In the genomic region with DNA sequence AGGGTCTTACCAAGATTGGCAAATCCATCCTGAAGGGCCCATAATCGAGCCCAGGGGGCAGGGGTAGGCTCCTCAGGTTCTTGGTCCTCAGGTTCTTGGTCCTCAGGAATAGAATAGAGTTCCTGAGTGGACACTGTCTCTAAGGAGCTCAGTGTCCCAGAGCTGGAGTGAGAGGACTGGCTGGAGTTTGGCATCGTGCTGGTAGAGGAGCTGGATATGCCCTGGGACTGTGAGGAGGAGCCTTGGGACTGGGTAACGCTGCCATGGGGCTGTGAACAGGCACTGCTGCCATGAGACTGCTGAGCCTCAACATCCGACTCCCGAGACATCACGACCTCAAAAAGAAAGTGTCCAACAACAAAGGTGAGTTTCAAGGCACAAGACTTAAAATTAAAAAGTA, we compare ENCODE assay signal across 24 cellular contexts. TPM values are rescaled to one million over a fixed set of nuclear protein-coding genes. Genes with fewer than 3 reads are reported as not detected.
A peak's percentile ranks its signal among the peaks of the same experiment; 100 is the strongest.
DNase-seq lines count a peak whose midpoint lies in the region; ATAC-seq and TF ChIP-seq lines count a peak whose summit lies in the region.
"Had no signal": no experiment of that assay in that cellular context is flagged by ENCODE, and none has a peak within 500 bp of the region (broad histone marks: within the 10 kb centered on the region; RNA-seq: fewer than 3 reads in every experiment).

No MANE protein-coding gene starts in this region.

- WGBS in HUES64, result 90% methylated on average over 6 of the region's 6 CpGs

- ATAC-seq in GM23338 (no peak), lower lobe of right lung (peak; percentile 68 to 71), upper lobe of right lung (peak; percentile 71)
- no peak for ATAC-seq in activated T-helper 17 cell treated with anti-CD3 and anti-CD28 coated beads, Interleukin-2, amount 50 U/mL, for 72 hours (replicated peaks)
- ATAC-seq: CD8-positive, alpha-beta T cell; GM12878; PC-3 had no signal

- H3K27me3 Mint-ChIP-seq in GM23338 (ENCODE audit: insufficient read depth, low read depth, poor library complexity), result peaks cover 2% of the 10 kb centered on the region
- H3K27me3 Mint-ChIP-seq in activated T-helper 17 cell treated with anti-CD3 and anti-CD28 coated beads, Interleukin-2, amount 50 U/mL, for 72 hours, result no peaks in the 10 kb centered on the region
- H3K27me3 Mint-ChIP-seq: B cell had no signal

- no peaks in the 10 kb centered on the region for H3K9me3 ChIP-seq in HUES64 (ENCODE audit: insufficient read depth, low read depth, low read length)
- no peaks in the 10 kb centered on the region for H3K9me3 ChIP-seq in lower lobe of right lung
- H3K9me3 ChIP-seq in upper lobe of right lung, result no peaks in the 10 kb centered on the region
- H3K9me3 ChIP-seq: Caco-2, SK-N-SH had no signal

- H3K27me3 ChIP-seq in GM23338 (ENCODE audit: insufficient read depth) (no peaks in the 10 kb centered on the region), HUES64 (ENCODE audit: insufficient read depth, low read length) (no peaks in the 10 kb centered on the region), lower lobe of right lung (ENCODE audit: low read depth) (no peaks in the 10 kb centered on the region), upper lobe of right lung (no peaks in the 10 kb centered on the region)

- no peak overlapping the region for H3K4me3 Mint-ChIP-seq in GM23338
- no peak overlapping the region for H3K4me3 Mint-ChIP-seq in activated T-helper 17 cell treated with anti-CD3 and anti-CD28 coated beads, Interleukin-2, amount 50 U/mL, for 72 hours
- H3K4me3 Mint-ChIP-seq: B cell; CD8-positive, alpha-beta T cell; T-helper 1 cell treated with Interleukin-12 subunit alpha and Interleukin-12 subunit beta and Interleukin-4 antibody, amounts not matched to agents 30 μg/mL and 1 μg/mL, for 36 hours had no signal

- no peak for DNase-seq in GM23338 (ENCODE audit: low spot score)
- DNase-seq in lower lobe of right lung, result no peak
- DNase-seq in upper lobe of right lung, result no peak
- no peak for DNase-seq in activated T-cell treated with anti-CD3 and anti-CD28 coated beads, Interleukin-2, amount 50 U/mL, for 48 hours
- no peak for DNase-seq in NCI-H2227 (lab: John Stamatoyannopoulos, UW; ENCODE audit: unreplicated experiment)
- DNase-seq: Caco-2; CD8-positive, alpha-beta T cell; DMS 273 treated with DMSO at 0.1 percent for 48 hours; NCI-H1048; NCI-H1417 treated with DMSO at 0.1 percent for 48 hours; NCI-H1694 treated with DMSO at 0.1 percent for 48 hours; NCI-H446 treated with DMSO at 0.1 percent for 48 hours; NCI-H526; NCI-H82; NK-92 treated with Interleukin-12 subunit alpha and Interleukin-12 subunit beta, amount 100 ng/mL, for 24 hours; PC-3; SK-N-SH; SW 1271 had no signal

- no peak overlapping the region for H3K4me3 ChIP-seq in GM23338
- H3K4me3 ChIP-seq in HUES64 (ENCODE audit: low read length), result no peak overlapping the region
- no peak overlapping the region for H3K4me3 ChIP-seq in lower lobe of right lung
- no peak overlapping the region for H3K4me3 ChIP-seq in upper lobe of right lung
- H3K4me3 ChIP-seq: GM12878 had no signal

- intact Hi-C loops in lower lobe of right lung (cut with DNase I), result no loop called here
- intact Hi-C loops in upper lobe of right lung (cut with DNase I), result no loop called here

- no peaks in the 10 kb centered on the region; the same call in 1 of the 2 replicates for H4K20me1 ChIP-seq in GM23338 (replicated peaks; ENCODE audit: insufficient read depth)

- no peaks in the 10 kb centered on the region for H3K9me3 Mint-ChIP-seq in GM23338
- no peaks in the 10 kb centered on the region for H3K9me3 Mint-ChIP-seq in activated T-helper 17 cell treated with anti-CD3 and anti-CD28 coated beads, Interleukin-2, amount 50 U/mL, for 72 hours
- H3K9me3 Mint-ChIP-seq: CD8-positive, alpha-beta T cell; T-helper 1 cell treated with Interleukin-12 subunit alpha and Interleukin-12 subunit beta and Interleukin-4 antibody, amounts not matched to agents 30 μg/mL and 1 μg/mL, for 36 hours had no signal

- peaks cover 42% of the 10 kb centered on the region for H3K36me3 Mint-ChIP-seq in GM23338 (ENCODE audit: low read depth)
- H3K36me3 Mint-ChIP-seq in activated T-helper 17 cell treated with anti-CD3 and anti-CD28 coated beads, Interleukin-2, amount 50 U/mL, for 72 hours (ENCODE audit: low read depth), result peaks cover 27% of the 10 kb centered on the region

- H3K36me3 ChIP-seq in GM23338 (ENCODE audit: insufficient read depth) (peaks cover 14% of the 10 kb centered on the region), HUES64 (ENCODE audit: insufficient read depth, low read length) (peaks cover 34% of the 10 kb centered on the region), lower lobe of right lung (peaks cover 4% of the 10 kb centered on the region), upper lobe of right lung (no peaks in the 10 kb centered on the region)

- peak overlapping the region; percentile 28; the same call in 1 of the 2 replicates for H3K27ac Mint-ChIP-seq in GM23338
- no peak overlapping the region for H3K27ac Mint-ChIP-seq in activated T-helper 17 cell treated with anti-CD3 and anti-CD28 coated beads, Interleukin-2, amount 50 U/mL, for 72 hours
- H3K27ac Mint-ChIP-seq: B cell; CD8-positive, alpha-beta T cell; T-helper 1 cell treated with Interleukin-12 subunit alpha and Interleukin-12 subunit beta and Interleukin-4 antibody, amounts not matched to agents 30 μg/mL and 1 μg/mL, for 36 hours had no signal

- H3F3A ChIP-seq in GM23338 (replicated peaks; ENCODE audit: low read depth), result peaks cover 4% of the 10 kb centered on the region; the same call in 1 of the 2 replicates

- no peak overlapping the region for H3K9ac ChIP-seq in HUES64 (ENCODE audit: low read depth, low read length)
- H3K9ac ChIP-seq: SK-N-SH had no signal

- H3K4me1 ChIP-seq in GM23338 (ENCODE audit: insufficient read depth), result peaks cover 27% of the 10 kb centered on the region
- peaks cover 26% of the 10 kb centered on the region for H3K4me1 ChIP-seq in HUES64 (ENCODE audit: insufficient read depth, low read length)
- H3K4me1 ChIP-seq in lower lobe of right lung, result no peaks in the 10 kb centered on the region
- H3K4me1 ChIP-seq in upper lobe of right lung, result no peaks in the 10 kb centered on the region

- H3K4me1 Mint-ChIP-seq in GM23338, result peaks cover 43% of the 10 kb centered on the region
- H3K4me1 Mint-ChIP-seq in activated T-helper 17 cell treated with anti-CD3 and anti-CD28 coated beads, Interleukin-2, amount 50 U/mL, for 72 hours, result no peaks in the 10 kb centered on the region

- TF ChIP-seq CTCF in GM23338 (conservative IDR thresholded peaks at IDR 0.05; ENCODE audit: low read depth in 2 of 2), result no peak
- TF ChIP-seq CTCF in lower lobe of right lung (IDR thresholded peaks at IDR 0.05), result no peak
- no peak for TF ChIP-seq CTCF in upper lobe of right lung (IDR thresholded peaks at IDR 0.05)

- H3K27ac ChIP-seq in GM23338 (ENCODE audit: low read depth) (peak overlapping the region; percentile 68), HUES64 (ENCODE audit: low read depth, low read length) (peak overlapping the region; percentile 4; the same call in 1 of the 2 replicates), lower lobe of right lung (no peak overlapping the region), upper lobe of right lung (no peak overlapping the region)
- H3K27ac ChIP-seq: C4-2B had no signal

- no peak overlapping the region for H2AFZ ChIP-seq in GM23338

- H3K79me2 ChIP-seq in GM23338 (replicated peaks; ENCODE audit: insufficient read depth), result peaks cover 62% of the 10 kb centered on the region

- no peaks in the 10 kb centered on the region for H3K9me2 ChIP-seq in GM23338 (ENCODE audit: insufficient read depth)
- H3K9me2 ChIP-seq: SK-N-SH had no signal

- no peak overlapping the region for H3K4me2 ChIP-seq in GM23338
- H3K4me2 ChIP-seq: SK-N-SH had no signal

TF ChIP-seq in GM23338, 12 proteins besides CTCF, POLR2A, EP300 and RAD21 (continues in another document):
- TF ChIP-seq ZNF114 (CRISPR knock-in tag; IDR thresholded peaks at IDR 0.05), result no peak

RNA-seq across cellular contexts. Expression of gene CHEK2, which starts 7.2 kb away (rescaled TPM):
- total RNA-seq in GM23338 (2014; rRNA removed; shearing (Covaris generic)), result 100 and 121 TPM in 2 replicates
- polyA plus RNA-seq in GM23338 (2016; fragmentation: Nextera tagmentation; extraction: Ambion mirVana), result 80.0 and 86.0 TPM in 2 replicates
- polyA plus RNA-seq in HUES64 (2013, experiment 1 of 2), result 51.1 TPM
- polyA plus RNA-seq in HUES64 (2013, experiment 2 of 2), result 54.2 TPM
- total RNA-seq in lower lobe of right lung (10.0 TPM), upper lobe of right lung (9.2 TPM)
- 10 to 100 TPM; 27.0 to 40.1 TPM for total RNA-seq in activated T-helper 17 cell treated with anti-CD3 and anti-CD28 coated beads, Interleukin-2, amount 50 U/mL, for 72 hours

RNA-seq across cellular contexts. Expression of gene HSCB, which starts 7.4 kb away (rescaled TPM):
- total RNA-seq in GM23338 (2014; rRNA removed; shearing (Covaris generic)), result 17.7 and 18.6 TPM in 2 replicates
- 28.4 and 30.9 TPM in 2 replicates for polyA plus RNA-seq in GM23338 (2016; fragmentation: Nextera tagmentation; extraction: Ambion mirVana)
- polyA plus RNA-seq in HUES64 (2013, experiment 1 of 2), result 18.5 TPM
- polyA plus RNA-seq in HUES64 (2013, experiment 2 of 2), result 18.2 TPM
- total RNA-seq in lower lobe of right lung, result 13.4 TPM
- 12.0 TPM for total RNA-seq in upper lobe of right lung
- 10 to 100 TPM; 18.9 to 20.3 TPM for total RNA-seq in activated T-helper 17 cell treated with anti-CD3 and anti-CD28 coated beads, Interleukin-2, amount 50 U/mL, for 72 hours

RNA-seq across cellular contexts. Expression of gene CCDC117, which starts 38.1 kb away (rescaled TPM):
- 54.1 and 59.5 TPM in 2 replicates for total RNA-seq in GM23338 (2014; rRNA removed; shearing (Covaris generic))
- polyA plus RNA-seq in GM23338 (2016; fragmentation: Nextera tagmentation; extraction: Ambion mirVana), result 23.9 and 24.0 TPM in 2 replicates
- polyA plus RNA-seq in HUES64 (2013, experiment 1 of 2), result 19.9 TPM
- polyA plus RNA-seq in HUES64 (2013, experiment 2 of 2), result 23.4 TPM
- total RNA-seq in lower lobe of right lung, result 21.4 TPM
- total RNA-seq in upper lobe of right lung, result 19.7 TPM
- 10 to 100 TPM; 16.0 to 20.0 TPM for total RNA-seq in activated T-helper 17 cell treated with anti-CD3 and anti-CD28 coated beads, Interleukin-2, amount 50 U/mL, for 72 hours

RNA-seq across cellular contexts. Expression of gene TTC28, which starts 54.8 kb away (rescaled TPM):
- total RNA-seq in GM23338 (2014; rRNA removed; shearing (Covaris generic)), result 10.7 and 16.1 TPM in 2 replicates
- polyA plus RNA-seq in GM23338 (2016; fragmentation: Nextera tagmentation; extraction: Ambion mirVana), result 2.1 and 4.5 TPM in 2 replicates
- 6.7 TPM for polyA plus RNA-seq in HUES64 (2013, experiment 1 of 2)
- polyA plus RNA-seq in HUES64 (2013, experiment 2 of 2), result 10.7 TPM
- 39.6 TPM for total RNA-seq in lower lobe of right lung
- 48.7 TPM for total RNA-seq in upper lobe of right lung
- total RNA-seq in activated T-helper 17 cell treated with anti-CD3 and anti-CD28 coated beads, Interleukin-2, amount 50 U/mL, for 72 hours, result under 1 TPM; 0.03 to 0.28 TPM

Comparison
In these comparisons a context has a peak if more than half of its experiments do, and no peak if none do; other contexts are left out.
1. ATAC-seq: peak in lower lobe of right lung (2 of 2) and upper lobe of right lung (single experiment); none in GM23338 (single experiment) and activated T-helper 17 cell treated with anti-CD3 and anti-CD28 coated beads, Interleukin-2, amount 50 U/mL, for 72 hours (single experiment).
2. H3K27ac ChIP-seq: peak in GM23338 (single experiment) and HUES64 (single experiment); none in lower lobe of right lung (single experiment) and upper lobe of right lung (single experiment).